Comparison of ENCODE assay signal across 1 cellular context in the genomic region with DNA sequence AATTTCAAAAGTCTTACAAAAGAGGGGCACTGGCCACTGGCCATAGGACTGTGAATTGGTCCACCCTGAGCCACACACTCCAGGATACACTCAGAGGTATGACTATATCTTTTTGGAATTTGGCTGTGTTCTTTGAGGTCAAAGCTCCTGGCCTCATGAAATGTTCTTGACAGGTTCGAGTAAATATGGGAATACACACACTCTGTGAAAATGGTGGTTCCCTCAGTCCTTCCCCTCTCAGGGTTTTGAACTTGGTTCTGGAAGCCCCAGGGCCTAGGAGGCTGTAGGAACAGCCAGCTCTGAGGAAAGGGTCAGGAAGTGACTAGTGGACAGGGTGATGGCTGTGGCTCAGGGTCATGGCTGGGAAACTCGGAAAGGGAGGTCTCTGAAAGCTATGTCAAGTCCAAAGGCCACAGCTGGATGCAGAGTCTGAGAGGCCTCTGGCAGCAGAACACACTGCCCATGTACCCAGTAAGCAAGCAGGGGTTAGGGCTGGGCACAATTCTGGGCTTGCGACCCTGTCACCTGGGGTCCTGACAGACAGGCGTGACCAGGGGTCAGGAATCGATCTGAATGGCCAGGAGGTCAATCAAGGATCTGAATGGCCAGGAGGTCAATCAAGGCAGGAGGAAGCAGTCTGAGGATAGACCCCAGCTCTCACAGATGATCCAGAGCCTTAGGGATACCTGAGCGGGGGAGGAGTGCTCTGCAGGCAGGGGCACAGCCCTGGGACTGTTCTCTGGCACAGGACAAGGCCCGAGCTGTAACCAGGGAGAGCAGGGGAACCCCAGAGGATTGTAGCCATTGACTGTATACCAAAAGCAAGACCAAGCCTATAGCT.
TF ChIP-seq lines count a peak whose summit lies in the region.

No MANE protein-coding gene starts in this region.

TF ChIP-seq in GM23338, 12 proteins besides CTCF, POLR2A, EP300 and RAD21 (continued from another document):
- TF ChIP-seq ZNF462 (CRISPR knock-in tag; IDR thresholded peaks at IDR 0.05), result no peak
- TF ChIP-seq CREB1 (CRISPR knock-in tag; IDR thresholded peaks at IDR 0.05; ENCODE audit: low read depth), result no peak
- TF ChIP-seq REST (IDR thresholded peaks at IDR 0.05; ENCODE audit: unreplicated experiment), result no peak
- no peak for TF ChIP-seq STAT1 (IDR thresholded peaks at IDR 0.05; ENCODE audit: unreplicated experiment)
- no peak for TF ChIP-seq JUNB (IDR thresholded peaks at IDR 0.05; ENCODE audit: unreplicated experiment)
- TF ChIP-seq, protein P1, sequence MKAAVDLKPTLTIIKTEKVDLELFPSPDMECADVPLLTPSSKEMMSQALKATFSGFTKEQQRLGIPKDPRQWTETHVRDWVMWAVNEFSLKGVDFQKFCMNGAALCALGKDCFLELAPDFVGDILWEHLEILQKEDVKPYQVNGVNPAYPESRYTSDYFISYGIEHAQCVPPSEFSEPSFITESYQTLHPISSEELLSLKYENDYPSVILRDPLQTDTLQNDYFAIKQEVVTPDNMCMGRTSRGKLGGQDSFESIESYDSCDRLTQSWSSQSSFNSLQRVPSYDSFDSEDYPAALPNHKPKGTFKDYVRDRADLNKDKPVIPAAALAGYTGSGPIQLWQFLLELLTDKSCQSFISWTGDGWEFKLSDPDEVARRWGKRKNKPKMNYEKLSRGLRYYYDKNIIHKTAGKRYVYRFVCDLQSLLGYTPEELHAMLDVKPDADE (IDR thresholded peaks at IDR 0.05), result no peak
- no peak for TF ChIP-seq NANOG (IDR thresholded peaks at IDR 0.05; ENCODE audit: borderline replicate concordance)
